8 cellular contexts compared by ENCODE assay signal in genomic region chrX:138026211-138026610, GRCh38.
A peak's percentile ranks its signal among the peaks of the same experiment; 100 is the strongest.
DNase-seq lines count a peak whose midpoint lies in the region; ATAC-seq and TF ChIP-seq lines count a peak whose summit lies in the region.

No MANE protein-coding gene starts in this region.

- no peaks in the 10 kb centered on the region for H3K9me3 Mint-ChIP-seq in T-cell

- H3K36me3 Mint-ChIP-seq in T-cell = no peaks in the 10 kb centered on the region

- H3K27me3 Mint-ChIP-seq in T-cell = peaks cover 0 to 43% of the 10 kb centered on the region in 2 donors

- POLR2A ChIA-PET in T-cell (lab: Charles Lee) = no interaction called here

- CTCF ChIA-PET in T-cell (lab: Charles Lee) = no interaction called here

- TF ChIP-seq CTCF in NB4 (IDR thresholded peaks at IDR 0.05; ENCODE audit: low read depth, low read length) (peak; percentile 28), epithelial cell of proximal tubule (conservative IDR thresholded peaks at IDR 0.05; ENCODE audit: low read depth, low read length) (peak; percentile 21)

- H3K4me1 Mint-ChIP-seq in T-cell = no peaks in the 10 kb centered on the region

- DNase-seq in AML-193 (lab: John Stamatoyannopoulos, UW) = peak; percentile 1 to 9
- peak; percentile 13 for DNase-seq in NB4 (ENCODE audit: low read depth)
- DNase-seq in epithelial cell of proximal tubule (ENCODE audit: low read depth) = no peak
- DNase-seq in T-cell = no peak
- DNase-seq in GDM1 (lab: John Stamatoyannopoulos, UW) = no peak
- no peak for DNase-seq in OCI-M2 (lab: John Stamatoyannopoulos, UW; ENCODE audit: unreplicated experiment)
- DNase-seq in NCI-H2171 (lab: John Stamatoyannopoulos, UW) = no peak

- no peak overlapping the region for H3K4me3 Mint-ChIP-seq in T-cell

- H3K4me3 ChIP-seq in NB4 (ENCODE audit: low read depth, low read length) = no peak overlapping the region
- H3K4me3 ChIP-seq in epithelial cell of proximal tubule (ENCODE audit: low read depth, low read length) = no peak overlapping the region

- ATAC-seq in GM19351 (IDR thresholded peaks at IDR 0.05; ENCODE audit: unreplicated experiment) = peak; percentile 90
- ATAC-seq in T-cell (replicated peaks in 1 of 4) = no peak

- no peak for TF ChIP-seq POLR2A in NB4 (IDR thresholded peaks at IDR 0.05; ENCODE audit: extremely low read depth, insufficient read length)

- no peak overlapping the region for H3K27ac Mint-ChIP-seq in T-cell

Comparison
In these comparisons a context has a peak if more than half of its experiments do, and no peak if none do; other contexts are left out.
1. DNase-seq: peak in AML-193 (2 of 2) and NB4 (single experiment); none in epithelial cell of proximal tubule (single experiment), T-cell (0 of 34), GDM1 (single experiment), OCI-M2 (single experiment) and NCI-H2171 (single experiment).